Comparison of ENCODE assay signal across 1 cellular context in the genomic region with DNA sequence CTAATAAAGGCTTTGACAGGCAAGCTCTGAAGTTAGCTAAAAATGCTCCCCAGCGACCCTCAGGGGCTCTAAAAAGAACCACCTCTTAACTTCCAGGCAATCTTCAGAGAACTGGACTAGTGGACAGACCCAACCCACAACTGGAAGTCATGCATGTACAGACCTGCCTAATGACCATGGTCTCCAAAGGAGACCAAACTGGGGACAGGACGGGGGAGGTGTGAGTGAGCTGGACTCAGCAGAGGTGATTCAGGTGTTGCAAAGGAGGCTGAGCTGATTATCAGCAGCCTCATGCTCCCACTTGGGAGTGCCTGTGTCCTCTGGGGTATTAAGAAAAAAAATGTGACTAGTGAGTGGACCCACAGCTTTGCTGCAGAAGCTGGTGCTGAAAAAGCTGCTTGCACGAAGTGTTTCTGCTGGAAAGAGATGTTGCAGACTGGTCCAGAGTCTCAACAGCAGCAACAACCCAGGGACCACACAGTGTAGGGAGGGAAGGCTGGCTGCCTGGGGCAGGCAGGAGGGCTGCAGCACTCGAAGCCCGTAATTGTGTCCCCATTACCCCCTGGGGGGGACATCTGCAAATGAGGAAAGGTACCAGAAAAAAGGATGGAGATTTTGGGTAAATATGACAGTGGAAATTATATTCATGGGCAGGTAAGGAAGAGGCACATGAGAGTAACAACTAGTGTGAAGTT.
TF ChIP-seq lines count a peak whose summit lies in the region.

No MANE protein-coding gene starts in this region.

TF ChIP-seq in GM23338, 12 proteins besides CTCF, POLR2A, EP300 and RAD21 (continued from another document):
- TF ChIP-seq REST (IDR thresholded peaks at IDR 0.05; ENCODE audit: unreplicated experiment) (no peak), ETS1 (IDR thresholded peaks at IDR 0.05) (no peak), NANOG (IDR thresholded peaks at IDR 0.05; ENCODE audit: borderline replicate concordance) (no peak), POLR2AphosphoS5 (IDR thresholded peaks at IDR 0.05; ENCODE audit: low read depth) (no peak), ZNF331 (CRISPR knock-in tag; IDR thresholded peaks at IDR 0.05; ENCODE audit: low read depth) (no peak), STAT1 (IDR thresholded peaks at IDR 0.05; ENCODE audit: unreplicated experiment) (no peak), EZH2phosphoT487 (IDR thresholded peaks at IDR 0.05; ENCODE audit: unreplicated experiment) (no peak), JUNB (IDR thresholded peaks at IDR 0.05; ENCODE audit: unreplicated experiment) (no peak)
- TF ChIP-seq, protein P1, sequence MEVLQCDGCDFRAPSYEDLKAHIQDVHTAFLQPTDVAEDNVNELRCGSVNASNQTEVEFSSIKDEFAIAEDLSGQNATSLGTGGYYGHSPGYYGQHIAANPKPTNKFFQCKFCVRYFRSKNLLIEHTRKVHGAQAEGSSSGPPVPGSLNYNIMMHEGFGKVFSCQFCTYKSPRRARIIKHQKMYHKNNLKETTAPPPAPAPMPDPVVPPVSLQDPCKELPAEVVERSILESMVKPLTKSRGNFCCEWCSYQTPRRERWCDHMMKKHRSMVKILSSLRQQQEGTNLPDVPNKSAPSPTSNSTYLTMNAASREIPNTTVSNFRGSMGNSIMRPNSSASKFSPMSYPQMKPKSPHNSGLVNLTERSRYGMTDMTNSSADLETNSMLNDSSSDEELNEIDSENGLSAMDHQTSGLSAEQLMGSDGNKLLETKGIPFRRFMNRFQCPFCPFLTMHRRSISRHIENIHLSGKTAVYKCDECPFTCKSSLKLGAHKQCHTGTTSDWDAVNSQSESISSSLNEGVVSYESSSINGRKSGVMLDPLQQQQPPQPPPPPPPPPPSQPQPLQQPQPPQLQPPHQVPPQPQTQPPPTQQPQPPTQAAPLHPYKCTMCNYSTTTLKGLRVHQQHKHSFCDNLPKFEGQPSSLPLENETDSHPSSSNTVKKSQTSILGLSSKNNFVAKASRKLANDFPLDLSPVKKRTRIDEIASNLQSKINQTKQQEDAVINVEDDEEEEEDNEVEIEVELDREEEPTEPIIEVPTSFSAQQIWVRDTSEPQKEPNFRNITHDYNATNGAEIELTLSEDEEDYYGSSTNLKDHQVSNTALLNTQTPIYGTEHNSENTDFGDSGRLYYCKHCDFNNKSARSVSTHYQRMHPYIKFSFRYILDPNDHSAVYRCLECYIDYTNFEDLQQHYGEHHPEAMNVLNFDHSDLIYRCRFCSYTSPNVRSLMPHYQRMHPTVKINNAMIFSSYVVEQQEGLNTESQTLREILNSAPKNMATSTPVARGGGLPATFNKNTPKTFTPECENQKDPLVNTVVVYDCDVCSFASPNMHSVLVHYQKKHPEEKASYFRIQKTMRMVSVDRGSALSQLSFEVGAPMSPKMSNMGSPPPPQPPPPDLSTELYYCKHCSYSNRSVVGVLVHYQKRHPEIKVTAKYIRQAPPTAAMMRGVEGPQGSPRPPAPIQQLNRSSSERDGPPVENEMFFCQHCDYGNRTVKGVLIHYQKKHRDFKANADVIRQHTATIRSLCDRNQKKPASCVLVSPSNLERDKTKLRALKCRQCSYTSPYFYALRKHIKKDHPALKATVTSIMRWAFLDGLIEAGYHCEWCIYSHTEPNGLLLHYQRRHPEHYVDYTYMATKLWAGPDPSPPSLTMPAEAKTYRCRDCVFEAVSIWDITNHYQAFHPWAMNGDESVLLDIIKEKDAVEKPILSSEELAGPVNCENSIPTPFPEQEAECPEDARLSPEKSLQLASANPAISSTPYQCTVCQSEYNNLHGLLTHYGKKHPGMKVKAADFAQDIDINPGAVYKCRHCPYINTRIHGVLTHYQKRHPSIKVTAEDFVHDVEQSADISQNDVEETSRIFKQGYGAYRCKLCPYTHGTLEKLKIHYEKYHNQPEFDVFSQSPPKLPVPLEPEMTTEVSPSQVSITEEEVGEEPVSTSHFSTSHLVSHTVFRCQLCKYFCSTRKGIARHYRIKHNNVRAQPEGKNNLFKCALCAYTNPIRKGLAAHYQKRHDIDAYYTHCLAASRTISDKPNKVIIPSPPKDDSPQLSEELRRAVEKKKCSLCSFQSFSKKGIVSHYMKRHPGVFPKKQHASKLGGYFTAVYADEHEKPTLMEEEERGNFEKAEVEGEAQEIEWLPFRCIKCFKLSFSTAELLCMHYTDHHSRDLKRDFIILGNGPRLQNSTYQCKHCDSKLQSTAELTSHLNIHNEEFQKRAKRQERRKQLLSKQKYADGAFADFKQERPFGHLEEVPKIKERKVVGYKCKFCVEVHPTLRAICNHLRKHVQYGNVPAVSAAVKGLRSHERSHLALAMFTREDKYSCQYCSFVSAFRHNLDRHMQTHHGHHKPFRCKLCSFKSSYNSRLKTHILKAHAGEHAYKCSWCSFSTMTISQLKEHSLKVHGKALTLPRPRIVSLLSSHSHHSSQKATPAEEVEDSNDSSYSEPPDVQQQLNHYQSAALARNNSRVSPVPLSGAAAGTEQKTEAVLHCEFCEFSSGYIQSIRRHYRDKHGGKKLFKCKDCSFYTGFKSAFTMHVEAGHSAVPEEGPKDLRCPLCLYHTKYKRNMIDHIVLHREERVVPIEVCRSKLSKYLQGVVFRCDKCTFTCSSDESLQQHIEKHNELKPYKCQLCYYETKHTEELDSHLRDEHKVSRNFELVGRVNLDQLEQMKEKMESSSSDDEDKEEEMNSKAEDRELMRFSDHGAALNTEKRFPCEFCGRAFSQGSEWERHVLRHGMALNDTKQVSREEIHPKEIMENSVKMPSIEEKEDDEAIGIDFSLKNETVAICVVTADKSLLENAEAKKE (CRISPR knock-in tag; IDR thresholded peaks at IDR 0.05) = no peak
